Comparison of ENCODE assay signal across 10 cellular contexts in genomic region chr19:46372901-46373572, GRCh38. TPM values are rescaled to one million over a fixed set of nuclear protein-coding genes. Genes with fewer than 3 reads are reported as not detected.
DNase-seq lines count a peak whose midpoint lies in the region; ATAC-seq, FAIRE-seq and TF ChIP-seq lines count a peak whose summit lies in the region.
"Had no signal": no experiment of that assay in that cellular context is flagged by ENCODE, and none has a peak within 500 bp of the region (broad histone marks: within the 10 kb centered on the region; RNA-seq: fewer than 3 reads in every experiment).

No MANE protein-coding gene starts in this region.

- no peaks in the 10 kb centered on the region for H4K20me1 ChIP-seq in MM.1S (ENCODE audit: insufficient read depth, low read length)

- WGBS in gastroesophageal sphincter (ENCODE audit: low coverage in 1 of 2), 2 donors, result 52 to 53% methylated on average over 4 to 7 of the region's 13 CpGs

- H3K9me2 ChIP-seq in MM.1S (replicated peaks; ENCODE audit: insufficient read depth, low read length), result no peaks in the 10 kb centered on the region

- no peak for FAIRE-seq in RCC 7860 (lab: Jason Lieb, UNC)

- no peaks in the 10 kb centered on the region for H3K9me3 Mint-ChIP-seq in stimulated activated effector memory CD8-positive, alpha-beta T cell treated with anti-CD3 and anti-CD28 coated beads, Interleukin-12 subunit alpha, Interleukin-12 subunit beta, amount 100 ng/mL, for 72 hours
- no peaks in the 10 kb centered on the region for H3K9me3 Mint-ChIP-seq in activated T-helper 1 cell treated with anti-CD3 and anti-CD28 coated beads, Interleukin-12 subunit alpha, Interleukin-12 subunit beta, Interleukin-2, Interleukin-4 antibody, amounts not matched to agents 30 ng/mL and 10 ng/mL and 1 ng/mL, durations not matched to agents 14 hours and 24 hours and 36 hours
- H3K9me3 Mint-ChIP-seq: activated CD4-positive, alpha-beta memory T cell treated with anti-CD3 and anti-CD28 coated beads for 36 hours had no signal

- no peak overlapping the region for H3K4me2 ChIP-seq in MM.1S (ENCODE audit: low read depth, low read length)

- peaks cover 0 to 47% (median 16%) of the 10 kb centered on the region in 3 donors for H3K4me1 ChIP-seq in gastroesophageal sphincter
- no peaks in the 10 kb centered on the region for H3K4me1 ChIP-seq in MM.1S (ENCODE audit: low read length)

- peak overlapping the region in 3 of 4 donors; percentile 72 to 81 (median 78) for H3K27ac ChIP-seq in gastroesophageal sphincter
- H3K27ac ChIP-seq in MM.1S (ENCODE audit: low read length), result no peak overlapping the region

- peaks cover 38% of the 10 kb centered on the region for H3K4me1 Mint-ChIP-seq in stimulated activated effector memory CD8-positive, alpha-beta T cell treated with anti-CD3 and anti-CD28 coated beads, Interleukin-12 subunit alpha, Interleukin-12 subunit beta, amount 100 ng/mL, for 72 hours
- H3K4me1 Mint-ChIP-seq in activated T-helper 1 cell treated with anti-CD3 and anti-CD28 coated beads, Interleukin-12 subunit alpha, Interleukin-12 subunit beta, Interleukin-2, Interleukin-4 antibody, amounts not matched to agents 30 ng/mL and 10 ng/mL and 1 ng/mL, durations not matched to agents 14 hours and 24 hours and 36 hours (ENCODE audit: low read depth), result peaks cover 24% of the 10 kb centered on the region

- DNase-seq in H4 (ENCODE audit: low spot score) (peak; percentile 49), RCC 7860 (ENCODE audit: low spot score) (peak; percentile 11), T-helper 2 cell (no peak), MM.1S (no peak)
- DNase-seq in stimulated activated effector memory CD8-positive, alpha-beta T cell treated with anti-CD3 and anti-CD28 coated beads, Interleukin-12 subunit alpha, Interleukin-12 subunit beta, amount 100 ng/mL, for 72 hours (ENCODE audit: low spot score in 2 of 2), result no peak
- no peak for DNase-seq in activated T-helper 1 cell treated with anti-CD3 and anti-CD28 coated beads, Interleukin-12 subunit alpha, Interleukin-12 subunit beta, Interleukin-2, Interleukin-4 antibody, amounts not matched to agents 30 ng/mL and 10 ng/mL and 1 ng/mL, durations not matched to agents 14 hours and 24 hours and 36 hours (ENCODE audit: low spot score)
- DNase-seq: activated CD4-positive, alpha-beta memory T cell treated with anti-CD3 and anti-CD28 coated beads for 36 hours had no signal

- H3K36me3 Mint-ChIP-seq in stimulated activated effector memory CD8-positive, alpha-beta T cell treated with anti-CD3 and anti-CD28 coated beads, Interleukin-12 subunit alpha, Interleukin-12 subunit beta, amount 100 ng/mL, for 72 hours, result peaks cover 31% of the 10 kb centered on the region
- peaks cover 26% of the 10 kb centered on the region for H3K36me3 Mint-ChIP-seq in activated T-helper 1 cell treated with anti-CD3 and anti-CD28 coated beads, Interleukin-12 subunit alpha, Interleukin-12 subunit beta, Interleukin-2, Interleukin-4 antibody, amounts not matched to agents 30 ng/mL and 10 ng/mL and 1 ng/mL, durations not matched to agents 14 hours and 24 hours and 36 hours (ENCODE audit: low read depth)

- intact Hi-C loops in activated T-helper 1 cell treated with anti-CD3 and anti-CD28 coated beads, Interleukin-12 subunit alpha, Interleukin-12 subunit beta, Interleukin-2, Interleukin-4 antibody, amounts not matched to agents 30 ng/mL and 10 ng/mL and 1 ng/mL, durations not matched to agents 14 hours and 24 hours and 36 hours (cut with micrococcal nuclease), result no loop called here

- no peak for TF ChIP-seq EP300 in gastroesophageal sphincter (IDR thresholded peaks at IDR 0.05)

- peak; percentile 13 for ATAC-seq in gastroesophageal sphincter
- no peak for ATAC-seq in stimulated activated effector memory CD8-positive, alpha-beta T cell treated with anti-CD3 and anti-CD28 coated beads, Interleukin-12 subunit alpha, Interleukin-12 subunit beta, amount 100 ng/mL, for 72 hours

- H3F3A ChIP-seq in MM.1S (ENCODE audit: insufficient read depth, low read length), result no peaks in the 10 kb centered on the region

- peaks cover 55% of the 10 kb centered on the region for H3K79me2 ChIP-seq in MM.1S (ENCODE audit: low read length)

- H3K27ac Mint-ChIP-seq in stimulated activated effector memory CD8-positive, alpha-beta T cell treated with anti-CD3 and anti-CD28 coated beads, Interleukin-12 subunit alpha, Interleukin-12 subunit beta, amount 100 ng/mL, for 72 hours, result peak overlapping the region; percentile 65
- H3K27ac Mint-ChIP-seq in activated T-helper 1 cell treated with anti-CD3 and anti-CD28 coated beads, Interleukin-12 subunit alpha, Interleukin-12 subunit beta, Interleukin-2, Interleukin-4 antibody, amounts not matched to agents 30 ng/mL and 10 ng/mL and 1 ng/mL, durations not matched to agents 14 hours and 24 hours and 36 hours, result no peak overlapping the region
- H3K27ac Mint-ChIP-seq: activated CD4-positive, alpha-beta memory T cell treated with anti-CD3 and anti-CD28 coated beads for 36 hours had no signal

- H3K36me3 ChIP-seq in gastroesophageal sphincter (peaks cover 0 to 49% of the 10 kb centered on the region in 2 donors), MM.1S (replicated peaks; ENCODE audit: insufficient read depth, low read length) (no peaks in the 10 kb centered on the region)

- H3K27me3 ChIP-seq in gastroesophageal sphincter (no peaks in the 10 kb centered on the region), MM.1S (replicated peaks; ENCODE audit: insufficient read depth, low read length) (no peaks in the 10 kb centered on the region)

- H3K4me3 Mint-ChIP-seq in stimulated activated effector memory CD8-positive, alpha-beta T cell treated with anti-CD3 and anti-CD28 coated beads, Interleukin-12 subunit alpha, Interleukin-12 subunit beta, amount 100 ng/mL, for 72 hours, result no peak overlapping the region
- no peak overlapping the region for H3K4me3 Mint-ChIP-seq in activated T-helper 1 cell treated with anti-CD3 and anti-CD28 coated beads, Interleukin-12 subunit alpha, Interleukin-12 subunit beta, Interleukin-2, Interleukin-4 antibody, amounts not matched to agents 30 ng/mL and 10 ng/mL and 1 ng/mL, durations not matched to agents 14 hours and 24 hours and 36 hours
- H3K4me3 Mint-ChIP-seq: activated CD4-positive, alpha-beta memory T cell treated with anti-CD3 and anti-CD28 coated beads for 36 hours had no signal

- peaks cover 2% of the 10 kb centered on the region for H3K27me3 Mint-ChIP-seq in activated T-helper 1 cell treated with anti-CD3 and anti-CD28 coated beads, Interleukin-12 subunit alpha, Interleukin-12 subunit beta, Interleukin-2, Interleukin-4 antibody, amounts not matched to agents 30 ng/mL and 10 ng/mL and 1 ng/mL, durations not matched to agents 14 hours and 24 hours and 36 hours (ENCODE audit: insufficient read depth)
- H3K27me3 Mint-ChIP-seq: activated CD4-positive, alpha-beta memory T cell treated with anti-CD3 and anti-CD28 coated beads for 36 hours had no signal

- TF ChIP-seq CTCF in gastroesophageal sphincter (IDR thresholded peaks at IDR 0.05) (peak in 2 of 4 experiments; percentile 8 to 34), MM.1S (IDR thresholded peaks at IDR 0.05; ENCODE audit: low read length) (no peak)

- H3K9me3 ChIP-seq in gastroesophageal sphincter (no peaks in the 10 kb centered on the region), MM.1S (replicated peaks; ENCODE audit: insufficient read depth, low read length) (no peaks in the 10 kb centered on the region)

- TF ChIP-seq POLR2A in gastroesophageal sphincter (IDR thresholded peaks at IDR 0.05), result no peak

- H3K9ac ChIP-seq in MM.1S (ENCODE audit: low read length), result no peak overlapping the region

- H3K4me3 ChIP-seq in gastroesophageal sphincter (no peak overlapping the region), MM.1S (ENCODE audit: low read length) (no peak overlapping the region)

- H2AFZ ChIP-seq in MM.1S (ENCODE audit: low read length), result no peak overlapping the region

RNA-seq across cellular contexts. Expression of gene PPP5C, which starts 26.1 kb away (rescaled TPM):
- total RNA-seq in H4 (2014; rRNA removed; shearing (Covaris generic)), result 48.7 and 59.1 TPM in 2 replicates
- total RNA-seq in gastroesophageal sphincter, result 10 to 100 TPM; 48.2 to 69.5 (median 50.7) TPM
- 160 and 173 TPM in 2 replicates for total RNA-seq in activated T-helper 1 cell treated with anti-CD3 and anti-CD28 coated beads, Interleukin-12 subunit alpha, Interleukin-12 subunit beta, Interleukin-2, Interleukin-4 antibody, amounts not matched to agents 30 ng/mL and 10 ng/mL and 1 ng/mL, durations not matched to agents 14 hours and 24 hours and 36 hours

RNA-seq across cellular contexts. Expression of gene CCDC8, which starts 40.3 kb away (rescaled TPM):
- not detected in 2 replicates for total RNA-seq in H4 (2014; rRNA removed; shearing (Covaris generic))
- 10 to 100 TPM in 1 of 4 donors, 1 to 10 TPM in 3; 4.3 to 10.1 (median 7.6) TPM for total RNA-seq in gastroesophageal sphincter
- not detected in 2 replicates for total RNA-seq in activated T-helper 1 cell treated with anti-CD3 and anti-CD28 coated beads, Interleukin-12 subunit alpha, Interleukin-12 subunit beta, Interleukin-2, Interleukin-4 antibody, amounts not matched to agents 30 ng/mL and 10 ng/mL and 1 ng/mL, durations not matched to agents 14 hours and 24 hours and 36 hours
- total RNA-seq: activated CD4-positive, alpha-beta memory T cell treated with anti-CD3 and anti-CD28 coated beads for 36 hours; mononuclear cell had no signal

RNA-seq across cellular contexts. Expression of gene PNMA8C, which starts 55.7 kb away (rescaled TPM):
- total RNA-seq in H4 (2014; rRNA removed; shearing (Covaris generic)), result not detected in 2 replicates
- total RNA-seq in gastroesophageal sphincter, result under 1 TPM in 3 of 4 donors, not detected in 1; 0.12 to 0.39 (median 0.27) TPM
- total RNA-seq in activated T-helper 1 cell treated with anti-CD3 and anti-CD28 coated beads, Interleukin-12 subunit alpha, Interleukin-12 subunit beta, Interleukin-2, Interleukin-4 antibody, amounts not matched to agents 30 ng/mL and 10 ng/mL and 1 ng/mL, durations not matched to agents 14 hours and 24 hours and 36 hours, result not detected in 2 replicates
- total RNA-seq: activated CD4-positive, alpha-beta memory T cell treated with anti-CD3 and anti-CD28 coated beads for 36 hours; mononuclear cell; subcutaneous adipose tissue had no signal

Comparison
In these comparisons a context has a peak if more than half of its experiments do, and no peak if none do; other contexts are left out.
1. DNase-seq: peak in H4 (single experiment) and RCC 7860 (single experiment); none in stimulated activated effector memory CD8-positive, alpha-beta T cell treated with anti-CD3 and anti-CD28 coated beads, Interleukin-12 subunit alpha, Interleukin-12 subunit beta, amount 100 ng/mL, for 72 hours (0 of 2), T-helper 2 cell (0 of 5), activated T-helper 1 cell treated with anti-CD3 and anti-CD28 coated beads, Interleukin-12 subunit alpha, Interleukin-12 subunit beta, Interleukin-2, Interleukin-4 antibody, amounts not matched to agents 30 ng/mL and 10 ng/mL and 1 ng/mL, durations not matched to agents 14 hours and 24 hours and 36 hours (single experiment) and MM.1S (single experiment).